ENCODE assay signal across 8 cellular contexts in genomic region chr12:106774808-106775524, GRCh38. TPM values are rescaled to one million over a fixed set of nuclear protein-coding genes. Genes with fewer than 3 reads are reported as not detected.
DNase-seq lines count a peak whose midpoint lies in the region; ATAC-seq and TF ChIP-seq lines count a peak whose summit lies in the region.

No MANE protein-coding gene starts in this region.

- H3K9ac ChIP-seq in fibroblast of lung (ENCODE audit: insufficient read depth, low read length): peak overlapping the region; percentile 98

- H3K79me2 ChIP-seq in fibroblast of lung (ENCODE audit: control insufficient read depth, insufficient read depth, low read length): peaks cover 40% of the 10 kb centered on the region

- H3K27me3 ChIP-seq in WERI-Rb-1 (ENCODE audit: insufficient read depth, low read depth, severe bottlenecking) (no peaks in the 10 kb centered on the region), fibroblast of lung (ENCODE audit: control insufficient read depth, insufficient read depth, low read length) (no peaks in the 10 kb centered on the region)

- H3K4me1 ChIP-seq in fibroblast of lung (ENCODE audit: control insufficient read depth, extremely low read depth, insufficient read depth, low read length): no peaks in the 10 kb centered on the region

- H3K4me2 ChIP-seq in fibroblast of lung (ENCODE audit: extremely low read depth, insufficient read depth, low read length): peak overlapping the region; percentile 92

- no peaks in the 10 kb centered on the region for H4K20me1 ChIP-seq in fibroblast of lung (ENCODE audit: control insufficient read depth, extremely low read depth, insufficient read depth, low read length)

- H3K36me3 ChIP-seq in WERI-Rb-1 (no peaks in the 10 kb centered on the region), fibroblast of lung (ENCODE audit: control insufficient read depth, insufficient read depth, low read length) (no peaks in the 10 kb centered on the region)

- ATAC-seq in HG02840 (IDR thresholded peaks at IDR 0.05; ENCODE audit: low FRiP score, unreplicated experiment): peak; percentile 6
- ATAC-seq in GM19463 (IDR thresholded peaks at IDR 0.05; ENCODE audit: unreplicated experiment): no peak

- no peak for TF ChIP-seq CTCF in WERI-Rb-1 (IDR thresholded peaks at IDR 0.05; ENCODE audit: low read depth, low read length)
- no peak for TF ChIP-seq CTCF in fibroblast of lung (conservative IDR thresholded peaks at IDR 0.05 in 1 of 2, IDR thresholded peaks at IDR 0.05 in 1 of 2; ENCODE audit: low read depth in 1 of 2, low read length in 2 of 2)
- TF ChIP-seq CTCF in retinal pigment epithelial cell (conservative IDR thresholded peaks at IDR 0.05; ENCODE audit: low read depth, low read length): no peak

- H3K9me3 ChIP-seq in WERI-Rb-1 (ENCODE audit: severe bottlenecking) (no peaks in the 10 kb centered on the region), fibroblast of lung (ENCODE audit: control insufficient read depth, insufficient read depth, low read depth, low read length) (no peaks in the 10 kb centered on the region)

- DNase-seq in NCI-H2171 (lab: John Stamatoyannopoulos, UW): peak; percentile 64
- DNase-seq in NCI-H2171 treated with DMSO at 0.1 percent for 48 hours (lab: John Stamatoyannopoulos, UW): no peak
- no peak for DNase-seq in WERI-Rb-1
- no peak for DNase-seq in fibroblast of lung (ENCODE audit: low read depth in 2 of 2)
- DNase-seq in retinal pigment epithelial cell (ENCODE audit: low read depth): no peak
- no peak for DNase-seq in midbrain (lab: John Stamatoyannopoulos, UW)

- H2AFZ ChIP-seq in fibroblast of lung (ENCODE audit: low read length): peak overlapping the region; percentile 74

- peak overlapping the region; percentile 92 for H3K27ac ChIP-seq in WERI-Rb-1
- peak overlapping the region; percentile 99 for H3K27ac ChIP-seq in fibroblast of lung (ENCODE audit: insufficient read depth, low read length)

- H3K4me3 ChIP-seq in WERI-Rb-1 (ENCODE audit: low read depth, low read length) (peak overlapping the region; percentile 81), fibroblast of lung (replicated peaks in 1 of 4; ENCODE audit: control extremely low read depth in 1 of 4, insufficient read depth in 1 of 4, low read depth in 3 of 4, low read length in 4 of 4) (peak overlapping the region; percentile 43 to 96 (median 77)), retinal pigment epithelial cell (ENCODE audit: low read length) (peak overlapping the region; percentile 91)

RNA-seq across cellular contexts. Expression of gene RIC8B, which starts 0.5 kb away (rescaled TPM):
- 10.8 and 11.6 TPM in 2 replicates for total RNA-seq in fibroblast of lung
- polyA plus RNA-seq in fibroblast of lung: 7.1 and 9.2 TPM in 2 replicates
- 5.8 and 6.6 TPM in 2 replicates for polyA plus RNA-seq in fibroblast of lung (2012)
- polyA minus RNA-seq in fibroblast of lung (ENCODE audit: low replicate concordance): 7.1 and 7.4 TPM in 2 replicates
